Comparison of ENCODE assay signal across 26 cellular contexts in the genomic region with DNA sequence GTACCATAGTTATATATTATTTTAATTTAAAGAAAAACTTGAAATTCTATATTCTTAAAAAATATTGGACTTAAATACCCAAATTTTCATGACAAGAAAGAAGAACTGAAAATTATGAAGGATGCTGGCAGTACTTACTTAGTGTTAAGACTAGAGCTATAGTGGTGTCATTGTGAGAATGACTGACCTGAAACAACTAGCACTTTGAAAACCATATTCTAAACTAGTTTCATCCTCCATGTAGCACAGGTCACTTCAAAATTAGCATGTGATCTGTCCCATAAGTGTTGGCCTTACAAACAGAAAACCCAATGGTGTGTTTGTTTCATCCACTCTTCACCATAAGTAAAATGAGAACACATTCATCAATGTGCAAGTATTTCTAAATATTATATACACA.
DNase-seq lines count a peak whose midpoint lies in the region; ATAC-seq lines count a peak whose summit lies in the region.
"Had no signal": no experiment of that assay in that cellular context is flagged by ENCODE, and none has a peak within 500 bp of the region (broad histone marks: within the 10 kb centered on the region; RNA-seq: fewer than 3 reads in every experiment).

No MANE protein-coding gene starts in this region.

- no peaks in the 10 kb centered on the region for H3K4me1 Mint-ChIP-seq in activated CD4-positive, alpha-beta memory T cell treated with anti-CD3 and anti-CD28 coated beads for 36 hours (ENCODE audit: low read depth)
- H3K4me1 Mint-ChIP-seq in activated T-helper 2 cell treated with anti-CD3 and anti-CD28 coated beads, Interferon-gamma antibody, Interleukin-2, Interleukin-4, amounts not matched to agents 10 μg/mL and 5 μg/mL and 100 μg/mL, durations not matched to agents 14 hours and 24 hours and 36 hours (ENCODE audit: low read depth) = no peaks in the 10 kb centered on the region
- H3K4me1 Mint-ChIP-seq: GM23338, H9 had no signal

- no peak for DNase-seq in stimulated activated naive CD8-positive, alpha-beta T cell treated with anti-CD3 and anti-CD28 coated beads, Interleukin-15, Interleukin-2, amounts not matched to agents 100 U/mL and 50 U/mL, for 24 hours
- DNase-seq in activated CD4-positive, alpha-beta memory T cell treated with anti-CD3 and anti-CD28 coated beads for 36 hours = no peak
- DNase-seq in activated T-helper 2 cell treated with anti-CD3 and anti-CD28 coated beads, Interferon-gamma antibody, Interleukin-2, Interleukin-4, amounts not matched to agents 10 μg/mL and 5 μg/mL and 100 μg/mL, durations not matched to agents 14 hours and 24 hours and 36 hours (ENCODE audit: low spot score) = no peak
- DNase-seq: AML-193; CD4-positive, alpha-beta T cell; DMS53; H9; KBM-7; MV-4-11; NCI-H1105; NCI-H146; NCI-H1930; NCI-H2107; NCI-H524; NCI-H748 treated with DMSO at 0.1 percent for 48 hours; NK-92 treated with Interleukin-12 subunit alpha and Interleukin-12 subunit beta, amount 100 ng/mL, for 24 hours; PC-3; SK-N-SH; SW 1271 had no signal

- peaks cover 3% of the 10 kb centered on the region for H3K9me3 Mint-ChIP-seq in activated CD4-positive, alpha-beta memory T cell treated with anti-CD3 and anti-CD28 coated beads for 36 hours
- H3K9me3 Mint-ChIP-seq in activated T-helper 2 cell treated with anti-CD3 and anti-CD28 coated beads, Interferon-gamma antibody, Interleukin-2, Interleukin-4, amounts not matched to agents 10 μg/mL and 5 μg/mL and 100 μg/mL, durations not matched to agents 14 hours and 24 hours and 36 hours = no peaks in the 10 kb centered on the region
- H3K9me3 Mint-ChIP-seq: GM23338; H9; T-helper 1 cell treated with Interleukin-12 subunit alpha and Interleukin-12 subunit beta and Interleukin-4 antibody, amounts not matched to agents 30 μg/mL and 1 μg/mL, for 36 hours had no signal

- no peak overlapping the region for H3K4me3 Mint-ChIP-seq in activated CD4-positive, alpha-beta memory T cell treated with anti-CD3 and anti-CD28 coated beads for 36 hours
- no peak overlapping the region for H3K4me3 Mint-ChIP-seq in activated T-helper 2 cell treated with anti-CD3 and anti-CD28 coated beads, Interferon-gamma antibody, Interleukin-2, Interleukin-4, amounts not matched to agents 10 μg/mL and 5 μg/mL and 100 μg/mL, durations not matched to agents 14 hours and 24 hours and 36 hours (ENCODE audit: low read depth)
- H3K4me3 Mint-ChIP-seq: CD4-positive, alpha-beta T cell; GM23338; H9; T-helper 1 cell treated with Interleukin-12 subunit alpha and Interleukin-12 subunit beta and Interleukin-4 antibody, amounts not matched to agents 30 μg/mL and 1 μg/mL, for 36 hours had no signal

- intact Hi-C loops in activated CD4-positive, alpha-beta memory T cell treated with anti-CD3 and anti-CD28 coated beads for 36 hours (cut with micrococcal nuclease) = no loop called here
- intact Hi-C loops in activated T-helper 2 cell treated with anti-CD3 and anti-CD28 coated beads, Interferon-gamma antibody, Interleukin-2, Interleukin-4, amounts not matched to agents 10 μg/mL and 5 μg/mL and 100 μg/mL, durations not matched to agents 14 hours and 24 hours and 36 hours (cut with micrococcal nuclease) = no loop called here

- ATAC-seq in GM18867 (IDR thresholded peaks at IDR 0.05; ENCODE audit: unreplicated experiment) (peak; percentile 86), GM21786 (IDR thresholded peaks at IDR 0.05; ENCODE audit: unreplicated experiment) (peak; percentile 63), HG03280 (IDR thresholded peaks at IDR 0.05; ENCODE audit: unreplicated experiment) (peak; percentile 60), GM18861 (IDR thresholded peaks at IDR 0.05; ENCODE audit: unreplicated experiment) (no peak)
- no peak for ATAC-seq in stimulated activated naive CD8-positive, alpha-beta T cell treated with anti-CD3 and anti-CD28 coated beads, Interleukin-15, Interleukin-2, amounts not matched to agents 100 U/mL and 50 U/mL, for 24 hours
- ATAC-seq: A549, GM23338, PC-3 had no signal

- CTCF ChIA-PET in activated CD4-positive, alpha-beta memory T cell treated with anti-CD3 and anti-CD28 coated beads for 36 hours (lab: Charles Lee) = no interaction called here

- POLR2A ChIA-PET in activated CD4-positive, alpha-beta memory T cell treated with anti-CD3 and anti-CD28 coated beads for 36 hours (lab: Charles Lee) = no interaction called here

- H3K27me3 Mint-ChIP-seq in activated CD4-positive, alpha-beta memory T cell treated with anti-CD3 and anti-CD28 coated beads for 36 hours = no peaks in the 10 kb centered on the region
- no peaks in the 10 kb centered on the region for H3K27me3 Mint-ChIP-seq in activated T-helper 2 cell treated with anti-CD3 and anti-CD28 coated beads, Interferon-gamma antibody, Interleukin-2, Interleukin-4, amounts not matched to agents 10 μg/mL and 5 μg/mL and 100 μg/mL, durations not matched to agents 14 hours and 24 hours and 36 hours (ENCODE audit: low read depth)
- H3K27me3 Mint-ChIP-seq: CD4-positive, alpha-beta T cell had no signal

- no peak overlapping the region for H3K27ac Mint-ChIP-seq in activated CD4-positive, alpha-beta memory T cell treated with anti-CD3 and anti-CD28 coated beads for 36 hours
- no peak overlapping the region for H3K27ac Mint-ChIP-seq in activated T-helper 2 cell treated with anti-CD3 and anti-CD28 coated beads, Interferon-gamma antibody, Interleukin-2, Interleukin-4, amounts not matched to agents 10 μg/mL and 5 μg/mL and 100 μg/mL, durations not matched to agents 14 hours and 24 hours and 36 hours
- H3K27ac Mint-ChIP-seq: CD4-positive, alpha-beta T cell; GM23338; H9; T-helper 1 cell treated with Interleukin-12 subunit alpha and Interleukin-12 subunit beta and Interleukin-4 antibody, amounts not matched to agents 30 μg/mL and 1 μg/mL, for 36 hours had no signal

- no peaks in the 10 kb centered on the region for H3K36me3 Mint-ChIP-seq in activated CD4-positive, alpha-beta memory T cell treated with anti-CD3 and anti-CD28 coated beads for 36 hours
- no peaks in the 10 kb centered on the region for H3K36me3 Mint-ChIP-seq in activated T-helper 2 cell treated with anti-CD3 and anti-CD28 coated beads, Interferon-gamma antibody, Interleukin-2, Interleukin-4, amounts not matched to agents 10 μg/mL and 5 μg/mL and 100 μg/mL, durations not matched to agents 14 hours and 24 hours and 36 hours (ENCODE audit: low read depth)

Comparison
In these comparisons a context has a peak if more than half of its experiments do, and no peak if none do; other contexts are left out.
1. ATAC-seq: peak in GM18867 (single experiment), GM21786 (single experiment) and HG03280 (single experiment); none in stimulated activated naive CD8-positive, alpha-beta T cell treated with anti-CD3 and anti-CD28 coated beads, Interleukin-15, Interleukin-2, amounts not matched to agents 100 U/mL and 50 U/mL, for 24 hours (single experiment) and GM18861 (single experiment).